In genomic region chr5:1466631-1467265, GRCh38 we compare ENCODE assay signal across 19 cellular contexts. TPM values are rescaled to one million over a fixed set of nuclear protein-coding genes. Genes with fewer than 3 reads are reported as not detected.
"Had no signal": no experiment of that assay in that cellular context is flagged by ENCODE, and none has a peak within 500 bp of the region (broad histone marks: within the 10 kb centered on the region; RNA-seq: fewer than 3 reads in every experiment).

No MANE protein-coding gene starts in this region.

- H3K27me3 ChIP-seq: breast epithelium, dorsolateral prefrontal cortex, esophagus muscularis mucosa, stomach, uterus had no signal

- H3K9me3 Mint-ChIP-seq: nephron had no signal

- H3K4me3 ChIP-seq: breast epithelium, dorsolateral prefrontal cortex, esophagus muscularis mucosa, left ventricle myocardium inferior, stomach, thoracic aorta, uterus had no signal

- H3K27me3 Mint-ChIP-seq: activated CD8-positive, alpha-beta T cell treated with anti-CD3 and anti-CD28 coated beads for 36 hours; activated naive CD8-positive, alpha-beta T cell had no signal

- H3K36me3 ChIP-seq: uterus had no signal

- H3K27ac Mint-ChIP-seq: activated CD8-positive, alpha-beta T cell treated with anti-CD3 and anti-CD28 coated beads for 36 hours; activated naive CD8-positive, alpha-beta T cell; activated T-helper 2 cell treated with anti-CD3 and anti-CD28 coated beads, Interferon-gamma antibody, Interleukin-2, Interleukin-4, amounts not matched to agents 10 μg/mL and 5 μg/mL and 100 μg/mL, durations not matched to agents 14 hours and 24 hours and 36 hours; nephron had no signal

- ATAC-seq: activated CD8-positive, alpha-beta T cell treated with anti-CD3 and anti-CD28 coated beads for 36 hours had no signal

- H3K4me1 Mint-ChIP-seq: nephron had no signal

- H3K27ac ChIP-seq: breast epithelium, dorsolateral prefrontal cortex, esophagus muscularis mucosa, left ventricle myocardium inferior, stomach, thoracic aorta, uterus, WERI-Rb-1 had no signal

- H3K36me3 Mint-ChIP-seq: activated naive CD8-positive, alpha-beta T cell had no signal

- H3K9me3 ChIP-seq: breast epithelium, esophagus muscularis mucosa, left ventricle myocardium inferior, stomach, thoracic aorta, uterus had no signal

- H3K4me1 ChIP-seq: breast epithelium, esophagus muscularis mucosa, left ventricle myocardium inferior, uterus had no signal

- DNase-seq: activated CD4-positive, alpha-beta T cell treated with anti-CD3 and anti-CD28 coated beads for 4 hours; activated CD8-positive, alpha-beta T cell treated with anti-CD3 and anti-CD28 coated beads for 36 hours; anterior cingulate cortex; left ventricle myocardium inferior; mesendoderm; stimulated activated CD4-positive, alpha-beta T cell treated with anti-CD3 and anti-CD28 coated beads, Interleukin-4, amount 100 ng/mL, for 4 hours; stomach; T1000; WERI-Rb-1 had no signal

- H3K4me3 Mint-ChIP-seq: activated CD8-positive, alpha-beta T cell treated with anti-CD3 and anti-CD28 coated beads for 36 hours; activated naive CD8-positive, alpha-beta T cell; nephron had no signal

RNA-seq across cellular contexts. Expression of gene SLC6A3, which starts 21.5 kb away (rescaled TPM):
- total RNA-seq: activated CD8-positive, alpha-beta T cell treated with anti-CD3 and anti-CD28 coated beads for 36 hours; activated T-helper 2 cell treated with anti-CD3 and anti-CD28 coated beads, Interferon-gamma antibody, Interleukin-2, Interleukin-4, amounts not matched to agents 10 μg/mL and 5 μg/mL and 100 μg/mL, durations not matched to agents 14 hours and 24 hours and 36 hours; fibroblast of villous mesenchyme; left ventricle myocardium inferior; osteocyte; stomach had no signal
